ENCODE assay signal across 8 cellular contexts in genomic region chr7:97004931-97005763, GRCh38. TPM values are rescaled to one million over a fixed set of nuclear protein-coding genes. Genes with fewer than 3 reads are reported as not detected.
A peak's percentile ranks its signal among the peaks of the same experiment; 100 is the strongest.
DNase-seq lines count a peak whose midpoint lies in the region; TF ChIP-seq lines count a peak whose summit lies in the region.

Gene DLX6 (plus strand): TSS chr7:97005553. CDS start chr7:97005978, 425 bp downstream.

- H3K27ac ChIP-seq in RWPE1 (no peak within 1 kb of the TSS), uterus (no peak within 1 kb of the TSS)

- no peaks in the 10 kb centered on the region for H3K9me3 ChIP-seq in uterus

- TF ChIP-seq POLR2A in uterus (IDR thresholded peaks at IDR 0.05): peak in 1 of 2 donors; percentile 65

- in situ Hi-C loops in KBM-7 (cut with MboI; ENCODE audit: low pct_unique_long_range_greater_than_20kb, low sequenced_read_pairs): no loop called here

- H3K4me3 ChIP-seq in uterus: peak within 1 kb of the TSS in 1 of 2 donors; percentile 37

- CTCF ChIA-PET in RWPE1 (lab: Yijun Ruan, JAX): interaction anchor here (0.6 to 2.2 kb wide), 5 partner anchors 17 to 576 kb away, joined by 3 to 8 read pairs (median 4); no protein-coding TSS in a partner anchor

- POLR2A ChIA-PET in RWPE1 (lab: Yijun Ruan, JAX; ENCODE audit: low non-redundant PET): interaction anchor here (0.6 kb wide), 1 partner anchor 10 kb away, joined by 3 read pairs; no protein-coding TSS in a partner anchor

- TF ChIP-seq CTCF in RWPE1 (conservative IDR thresholded peaks at IDR 0.05; ENCODE audit: low read depth) (no peak), uterus (IDR thresholded peaks at IDR 0.05) (no peak)

- no peaks in the 10 kb centered on the region for H3K36me3 ChIP-seq in uterus

- DNase-seq in DMS 273 treated with DMSO at 0.1 percent for 48 hours (lab: John Stamatoyannopoulos, UW) (peak; percentile 93), KBM-7 (peak; percentile 83), RWPE1 (ENCODE audit: low spot score) (peak; percentile 85), dedifferentiated amniotic fluid mesenchymal stem cell (ENCODE audit: extremely low spot score) (peak; percentile 81), myocyte (ENCODE audit: low read depth) (peak; percentile 80), uterus (peak; percentile 40 to 61), GF-D8 (lab: John Stamatoyannopoulos, UW) (no peak), NCI-H226 (no peak)

- H3K4me1 ChIP-seq in uterus: peaks cover 0 to 5% of the 10 kb centered on the region in 2 donors

- intact Hi-C loops in uterus (cut with DNase I; ENCODE audit: low total_unique reads): no loop called here

- peaks cover 30 to 71% of the 10 kb centered on the region in 2 donors for H3K27me3 ChIP-seq in uterus

RNA-seq across cellular contexts. Expression of gene DLX6, which starts in this region (rescaled TPM):
- 0.27 TPM in 1 of 2 replicates, not detected in the other for total RNA-seq in myocyte
- 0.08 TPM for polyA plus RNA-seq in myocyte (2012)
- 1 to 10 TPM in 1 of 4 donors, under 1 TPM in 2, not detected in 1; 0.30 to 1.5 (median 0.77) TPM for total RNA-seq in uterus

Comparison
In these comparisons a context has a peak if more than half of its experiments do, and no peak if none do; other contexts are left out.
1. Peak in DNase-seq in myocyte; RNA of the gene not detected or under 1 TPM.
2. DNase-seq: peak in DMS 273 treated with DMSO at 0.1 percent for 48 hours (single experiment), KBM-7 (single experiment), RWPE1 (single experiment), dedifferentiated amniotic fluid mesenchymal stem cell (single experiment) and uterus (2 of 2); none in GF-D8 (single experiment) and NCI-H226 (single experiment).